ENCODE assay signal across 1 cellular context in genomic region chr10:29007370-29007747, GRCh38.
TF ChIP-seq lines count a peak whose summit lies in the region.

No MANE protein-coding gene starts in this region.

TF ChIP-seq in A549, 52 proteins besides CTCF, POLR2A, EP300 and RAD21 (continued from another document):
- TF ChIP-seq HMGXB4 (CRISPR knock-in tag; IDR thresholded peaks at IDR 0.05; ENCODE audit: borderline replicate concordance) (no peak), POLR2AphosphoS2 (conservative IDR thresholded peaks at IDR 0.05; ENCODE audit: low read length) (no peak), REST (IDR thresholded peaks at IDR 0.05) (no peak), MAFK (IDR thresholded peaks at IDR 0.05; ENCODE audit: partially characterized antibody) (no peak), SMC3 (IDR thresholded peaks at IDR 0.05) (no peak), JUNB (IDR thresholded peaks at IDR 0.05) (no peak), ZSCAN20 (CRISPR knock-in tag; IDR thresholded peaks at IDR 0.05) (no peak), GATA3 (IDR thresholded peaks at IDR 0.05; ENCODE audit: borderline replicate concordance) (no peak), PHF8 (IDR thresholded peaks at IDR 0.05; ENCODE audit: borderline replicate concordance, low read depth) (no peak), RCOR1 (IDR thresholded peaks at IDR 0.05; ENCODE audit: low read depth, low read length) (no peak), HOXB13 (CRISPR knock-in tag; IDR thresholded peaks at IDR 0.05; ENCODE audit: low read depth) (no peak), KDM1A (IDR thresholded peaks at IDR 0.05; ENCODE audit: low read depth) (no peak), ELK1 (IDR thresholded peaks at IDR 0.05; ENCODE audit: low read depth, low read length) (no peak), CBX2 (IDR thresholded peaks at IDR 0.05; ENCODE audit: borderline replicate concordance, low read depth) (no peak)
